7 cellular contexts compared by ENCODE assay signal in genomic region chr20:32485770-32486248, GRCh38.
DNase-seq lines count a peak whose midpoint lies in the region; ATAC-seq, FAIRE-seq and TF ChIP-seq lines count a peak whose summit lies in the region.

No MANE protein-coding gene starts in this region.

- H3K27me3 ChIP-seq in HCT116 (ENCODE audit: insufficient read depth, low read length) = no peaks in the 10 kb centered on the region
- no peaks in the 10 kb centered on the region for H3K27me3 ChIP-seq in WERI-Rb-1 (ENCODE audit: insufficient read depth, low read depth, severe bottlenecking)
- H3K27me3 ChIP-seq in spleen (replicated peaks in 1 of 7) = peaks cover 0 to 21% (median 0%) of the 10 kb centered on the region in 7 donors

- no peak overlapping the region for H2AFZ ChIP-seq in HCT116 (ENCODE audit: low read depth, low read length, poor library complexity, severe bottlenecking)

- no peaks in the 10 kb centered on the region for H3K79me2 ChIP-seq in HCT116 (ENCODE audit: insufficient read depth, low read length)

- H3K36me3 ChIP-seq in HCT116 (ENCODE audit: control insufficient read depth in 1 of 2, insufficient read depth in 2 of 2, low read length in 2 of 2) = no peaks in the 10 kb centered on the region
- peaks cover 3% of the 10 kb centered on the region; the same call in 1 of the 2 replicates for H3K36me3 ChIP-seq in WERI-Rb-1
- no peaks in the 10 kb centered on the region for H3K36me3 ChIP-seq in kidney (ENCODE audit: control insufficient read depth in 1 of 2, insufficient read depth in 2 of 2, low read length in 2 of 2)
- H3K36me3 ChIP-seq in spleen = no peaks in the 10 kb centered on the region

- POLR2A ChIA-PET in HCT116 (lab: Charles Lee) = interaction anchor here (0.6 kb wide), 1 partner anchor 129 kb away, joined by 3 read pairs; no protein-coding TSS in a partner anchor

- WGBS in spleen, 5 donors = 57 to 71% (median 69%) methylated on average over 3 of the region's 3 CpGs

- H3K4me3 ChIP-seq in HCT116 (replicated peaks in 1 of 2; ENCODE audit: low read depth in 1 of 2, low read length in 2 of 2) (no peak overlapping the region), WERI-Rb-1 (ENCODE audit: low read depth, low read length) (no peak overlapping the region), kidney (ENCODE audit: low read length in 2 of 2) (no peak overlapping the region), spleen (no peak overlapping the region)

- no peak for ATAC-seq in HCT116
- no peak for ATAC-seq in HG03354 (IDR thresholded peaks at IDR 0.05; ENCODE audit: poor library complexity, severe bottlenecking, unreplicated experiment)

- peak overlapping the region; percentile 98 for H3K4me2 ChIP-seq in HCT116 (ENCODE audit: low read length)

- DNase-seq in HCT116 (ENCODE audit: low read depth, low spot score) (no peak), WERI-Rb-1 (no peak), kidney (peak; percentile 47), spleen (peak; percentile 24), DMS153 (lab: John Stamatoyannopoulos, UW) (no peak), DMS79 treated with DMSO at 0.1 percent for 48 hours (lab: John Stamatoyannopoulos, UW) (no peak)

- RAD21 ChIA-PET in HCT116 (lab: Charles Lee; ENCODE audit: low non-redundant PET in 1 of 2, low total read pairs in 2 of 2, uncharacterized antibody in 2 of 2, unreplicated experiment in 2 of 2) = no interaction called here

- no peak overlapping the region for H3K27ac ChIP-seq in HCT116 (ENCODE audit: low read depth, low read length)
- peak overlapping the region; percentile 28 for H3K27ac ChIP-seq in WERI-Rb-1
- peak overlapping the region; percentile 20 to 34 for H3K27ac ChIP-seq in kidney (ENCODE audit: low read depth in 2 of 2, low read length in 2 of 2)
- H3K27ac ChIP-seq in spleen = peak overlapping the region; percentile 22 to 88 (median 84)

- TF ChIP-seq CTCF in HCT116 (IDR thresholded peaks at IDR 0.05 in 2 of 3, conservative IDR thresholded peaks at IDR 0.05 in 1 of 3; ENCODE audit: borderline replicate concordance in 1 of 3, insufficient read depth in 1 of 3, low read depth in 2 of 3, low read length in 2 of 3) (no peak), WERI-Rb-1 (IDR thresholded peaks at IDR 0.05; ENCODE audit: low read depth, low read length) (no peak), kidney (IDR thresholded peaks at IDR 0.05; ENCODE audit: borderline replicate concordance, extremely low read depth, insufficient read depth) (no peak), spleen (IDR thresholded peaks at IDR 0.05 in 8 of 11, conservative IDR thresholded peaks at IDR 0.05 in 3 of 11) (no peak)

- no peak overlapping the region for H3K9ac ChIP-seq in HCT116 (ENCODE audit: low read length)
- no peak overlapping the region for H3K9ac ChIP-seq in kidney (ENCODE audit: low read length in 2 of 2)

- no TSS peak for BruUV-seq in HCT116 (replicated peaks; lab: Mats Ljungman, UMichigan)

- FAIRE-seq in kidney (lab: Jason Lieb, UNC) = no peak

- peaks cover 8 to 31% of the 10 kb centered on the region in 2 experiments for H3K4me1 ChIP-seq in HCT116 (ENCODE audit: control insufficient read depth in 1 of 2, insufficient read depth in 2 of 2, low read length in 2 of 2)
- peaks cover 5 to 9% of the 10 kb centered on the region in 2 donors for H3K4me1 ChIP-seq in kidney (ENCODE audit: control insufficient read depth in 1 of 2, insufficient read depth in 1 of 2, low read depth in 1 of 2, low read length in 2 of 2)
- H3K4me1 ChIP-seq in spleen = peaks cover 19 to 61% (median 40%) of the 10 kb centered on the region in 6 donors

- no peak for TF ChIP-seq POLR2A in HCT116 (IDR thresholded peaks at IDR 0.05; ENCODE audit: borderline replicate concordance, extremely low read depth, insufficient read depth, insufficient read length)
- TF ChIP-seq POLR2A in spleen (IDR thresholded peaks at IDR 0.05) = no peak

- intact Hi-C loops in HCT116 (cut with micrococcal nuclease) (loop anchor here (2.0 kb wide), 1 partner anchor 127 kb away; the partner anchor contains the start of gene ASXL1), kidney (cut with DNase I) (no loop called here), spleen (cut with DNase I; ENCODE audit: low total_unique reads) (no loop called here)

- H4K20me1 ChIP-seq in HCT116 (ENCODE audit: insufficient read depth) = no peaks in the 10 kb centered on the region

- no peak for TF ChIP-seq RAD21 in HCT116 (IDR thresholded peaks at IDR 0.05; ENCODE audit: low read depth)

- H3K9me3 ChIP-seq in HCT116 (ENCODE audit: control insufficient read depth in 1 of 2, insufficient read depth in 1 of 2, low read depth in 1 of 2, low read length in 2 of 2) = no peaks in the 10 kb centered on the region
- no peaks in the 10 kb centered on the region for H3K9me3 ChIP-seq in WERI-Rb-1 (ENCODE audit: severe bottlenecking)
- no peaks in the 10 kb centered on the region for H3K9me3 ChIP-seq in kidney (ENCODE audit: control insufficient read depth in 1 of 2, low read length in 2 of 2)
- no peaks in the 10 kb centered on the region for H3K9me3 ChIP-seq in spleen

- CTCF ChIA-PET in HCT116 (lab: Charles Lee) = interaction anchor here (1.0 to 1.2 kb wide), 2 partner anchors 11 to 167 kb away, joined by 3 to 4 read pairs; no protein-coding TSS in a partner anchor

- no peaks in the 10 kb centered on the region for H3K9me2 ChIP-seq in HCT116 (ENCODE audit: insufficient read depth)

TF ChIP-seq in HCT116, 20 proteins besides CTCF, POLR2A, EP300 and RAD21:
- TF ChIP-seq, protein P1, sequence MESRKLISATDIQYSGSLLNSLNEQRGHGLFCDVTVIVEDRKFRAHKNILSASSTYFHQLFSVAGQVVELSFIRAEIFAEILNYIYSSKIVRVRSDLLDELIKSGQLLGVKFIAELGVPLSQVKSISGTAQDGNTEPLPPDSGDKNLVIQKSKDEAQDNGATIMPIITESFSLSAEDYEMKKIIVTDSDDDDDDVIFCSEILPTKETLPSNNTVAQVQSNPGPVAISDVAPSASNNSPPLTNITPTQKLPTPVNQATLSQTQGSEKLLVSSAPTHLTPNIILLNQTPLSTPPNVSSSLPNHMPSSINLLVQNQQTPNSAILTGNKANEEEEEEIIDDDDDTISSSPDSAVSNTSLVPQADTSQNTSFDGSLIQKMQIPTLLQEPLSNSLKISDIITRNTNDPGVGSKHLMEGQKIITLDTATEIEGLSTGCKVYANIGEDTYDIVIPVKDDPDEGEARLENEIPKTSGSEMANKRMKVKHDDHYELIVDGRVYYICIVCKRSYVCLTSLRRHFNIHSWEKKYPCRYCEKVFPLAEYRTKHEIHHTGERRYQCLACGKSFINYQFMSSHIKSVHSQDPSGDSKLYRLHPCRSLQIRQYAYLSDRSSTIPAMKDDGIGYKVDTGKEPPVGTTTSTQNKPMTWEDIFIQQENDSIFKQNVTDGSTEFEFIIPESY (IDR thresholded peaks at IDR 0.05; ENCODE audit: extremely low read depth, insufficient replicate concordance, low read length) = no peak
- TF ChIP-seq SIN3A (IDR thresholded peaks at IDR 0.05; ENCODE audit: low read depth) (no peak), FOSL1 (IDR thresholded peaks at IDR 0.05; ENCODE audit: low read depth) (no peak), YY1 (IDR thresholded peaks at IDR 0.05; ENCODE audit: extremely low read depth, insufficient replicate concordance, low read depth, low read length) (no peak), ZNF274 (IDR thresholded peaks at IDR 0.05; ENCODE audit: low read depth, low read length) (no peak), ZFX (IDR thresholded peaks at IDR 0.05) (no peak), SP1 (IDR thresholded peaks at IDR 0.05; ENCODE audit: low read depth) (no peak), REST (IDR thresholded peaks at IDR 0.05; ENCODE audit: low read depth) (no peak), CEBPB (IDR thresholded peaks at IDR 0.05; ENCODE audit: low read depth) (no peak), ELF1 (IDR thresholded peaks at IDR 0.05; ENCODE audit: borderline replicate concordance, low read depth) (no peak)
- TF ChIP-seq, protein P2, sequence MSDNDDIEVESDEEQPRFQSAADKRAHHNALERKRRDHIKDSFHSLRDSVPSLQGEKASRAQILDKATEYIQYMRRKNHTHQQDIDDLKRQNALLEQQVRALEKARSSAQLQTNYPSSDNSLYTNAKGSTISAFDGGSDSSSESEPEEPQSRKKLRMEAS (IDR thresholded peaks at IDR 0.05) = no peak

Comparison
In these comparisons a context has a peak if more than half of its experiments do, and no peak if none do; other contexts are left out.
1. DNase-seq: peak in kidney (single experiment) and spleen (single experiment); none in HCT116 (single experiment), WERI-Rb-1 (single experiment), DMS153 (single experiment) and DMS79 treated with DMSO at 0.1 percent for 48 hours (single experiment).